In genomic region chr16:81647527-81647926, GRCh38 we compare ENCODE assay signal across 11 cellular contexts.
DNase-seq lines count a peak whose midpoint lies in the region; ATAC-seq and TF ChIP-seq lines count a peak whose summit lies in the region.
"Had no signal": no experiment of that assay in that cellular context is flagged by ENCODE, and none has a peak within 500 bp of the region (broad histone marks: within the 10 kb centered on the region; RNA-seq: fewer than 3 reads in every experiment).

No MANE protein-coding gene starts in this region.

- no peak for ATAC-seq in stimulated activated naive B cell treated with anti-CD40 and anti-IgM and Interleukin-4, amounts not matched to agents 10 μg/mL and 1 μg/mL and 100 μg/mL, for 72 hours (replicated peaks)

- H3K79me2 ChIP-seq in fibroblast of lung (ENCODE audit: control insufficient read depth, insufficient read depth, low read length), result no peaks in the 10 kb centered on the region

- no peak overlapping the region for H3K4me3 Mint-ChIP-seq in stimulated activated naive B cell treated with anti-CD40 and anti-IgM and Interleukin-4, amounts not matched to agents 10 μg/mL and 1 μg/mL and 100 μg/mL, for 72 hours

- no peak for TF ChIP-seq CTCF in fibroblast of lung (conservative IDR thresholded peaks at IDR 0.05 in 1 of 2, IDR thresholded peaks at IDR 0.05 in 1 of 2; ENCODE audit: low read depth in 1 of 2, low read length in 2 of 2)
- TF ChIP-seq CTCF in prostate gland (IDR thresholded peaks at IDR 0.05), result no peak

- peaks cover 3% of the 10 kb centered on the region for H3K4me1 ChIP-seq in fibroblast of lung (ENCODE audit: control insufficient read depth, extremely low read depth, insufficient read depth, low read length)
- no peaks in the 10 kb centered on the region for H3K4me1 ChIP-seq in prostate gland (replicated peaks)

- no peak overlapping the region for H3K4me3 ChIP-seq in fibroblast of lung (replicated peaks in 1 of 4; ENCODE audit: control extremely low read depth in 1 of 4, insufficient read depth in 1 of 4, low read depth in 3 of 4, low read length in 4 of 4)
- H3K4me3 ChIP-seq in prostate gland, result no peak overlapping the region
- H3K4me3 ChIP-seq: skin epidermis had no signal

- 96% methylated on average over 7 of the region's 8 CpGs for WGBS in prostate gland

- intact Hi-C loops in prostate gland (cut with DNase I), result no loop called here

- H3K9me3 ChIP-seq in fibroblast of lung (ENCODE audit: control insufficient read depth, insufficient read depth, low read depth, low read length) (no peaks in the 10 kb centered on the region), prostate gland (no peaks in the 10 kb centered on the region)

- no peaks in the 10 kb centered on the region for H3K36me3 ChIP-seq in fibroblast of lung (ENCODE audit: control insufficient read depth, insufficient read depth, low read length)
- no peaks in the 10 kb centered on the region for H3K36me3 ChIP-seq in prostate gland

- no peak overlapping the region for H3K9ac ChIP-seq in fibroblast of lung (ENCODE audit: insufficient read depth, low read length)

- H3K27ac ChIP-seq in fibroblast of lung (ENCODE audit: insufficient read depth, low read length) (no peak overlapping the region), prostate gland (no peak overlapping the region)
- H3K27ac ChIP-seq: skin epidermis had no signal

- H3K9me3 Mint-ChIP-seq in stimulated activated naive B cell treated with anti-CD40 and anti-IgM and Interleukin-4, amounts not matched to agents 10 μg/mL and 1 μg/mL and 100 μg/mL, for 72 hours, result no peaks in the 10 kb centered on the region

- DNase-seq in HCEC 1CT (peak; percentile 66), RPMI7951 (ENCODE audit: low read depth) (peak; percentile 74), fibroblast of lung (ENCODE audit: low read depth in 2 of 2) (peak; percentile 29 to 91), putamen (ENCODE audit: low spot score) (peak; percentile 25), DMS79 (lab: John Stamatoyannopoulos, UW) (no peak), HuH-7.5 (ENCODE audit: low spot score) (no peak), prostate gland (ENCODE audit: low spot score) (no peak)
- no peak for DNase-seq in stimulated activated naive B cell treated with anti-CD40 and anti-IgM and Interleukin-4, amounts not matched to agents 10 μg/mL and 1 μg/mL and 100 μg/mL, for 72 hours
- DNase-seq: activated CD4-positive, alpha-beta T cell treated with anti-CD3 and anti-CD28 coated beads, Interleukin-2, amount 50 U/mL, for 4 hours; midbrain had no signal

- no peaks in the 10 kb centered on the region for H4K20me1 ChIP-seq in fibroblast of lung (ENCODE audit: control insufficient read depth, extremely low read depth, insufficient read depth, low read length)

- peaks cover 14 to 24% of the 10 kb centered on the region in 2 donors for H3K4me1 Mint-ChIP-seq in stimulated activated naive B cell treated with anti-CD40 and anti-IgM and Interleukin-4, amounts not matched to agents 10 μg/mL and 1 μg/mL and 100 μg/mL, for 72 hours

- no peak overlapping the region for H3K27ac Mint-ChIP-seq in stimulated activated naive B cell treated with anti-CD40 and anti-IgM and Interleukin-4, amounts not matched to agents 10 μg/mL and 1 μg/mL and 100 μg/mL, for 72 hours

- peaks cover 16 to 29% of the 10 kb centered on the region in 2 donors for H3K36me3 Mint-ChIP-seq in stimulated activated naive B cell treated with anti-CD40 and anti-IgM and Interleukin-4, amounts not matched to agents 10 μg/mL and 1 μg/mL and 100 μg/mL, for 72 hours

- H3K4me2 ChIP-seq in fibroblast of lung (ENCODE audit: extremely low read depth, insufficient read depth, low read length), result no peak overlapping the region

- H2AFZ ChIP-seq in fibroblast of lung (ENCODE audit: low read length), result no peak overlapping the region

- TF ChIP-seq POLR2A in prostate gland (IDR thresholded peaks at IDR 0.05), result no peak

- H3K27me3 Mint-ChIP-seq in stimulated activated naive B cell treated with anti-CD40 and anti-IgM and Interleukin-4, amounts not matched to agents 10 μg/mL and 1 μg/mL and 100 μg/mL, for 72 hours, result no peaks in the 10 kb centered on the region

- no peaks in the 10 kb centered on the region for H3K27me3 ChIP-seq in fibroblast of lung (ENCODE audit: control insufficient read depth, insufficient read depth, low read length)
- no peaks in the 10 kb centered on the region for H3K27me3 ChIP-seq in prostate gland (replicated peaks; ENCODE audit: insufficient read depth)

Comparison
In these comparisons a context has a peak if more than half of its experiments do, and no peak if none do; other contexts are left out.
1. DNase-seq: peak in HCEC 1CT (single experiment), RPMI7951 (single experiment), fibroblast of lung (2 of 2) and putamen (single experiment); none in DMS79 (single experiment), HuH-7.5 (single experiment), prostate gland (single experiment) and stimulated activated naive B cell treated with anti-CD40 and anti-IgM and Interleukin-4, amounts not matched to agents 10 μg/mL and 1 μg/mL and 100 μg/mL, for 72 hours (single experiment).